ENCODE assay signal across 11 cellular contexts in the genomic region with DNA sequence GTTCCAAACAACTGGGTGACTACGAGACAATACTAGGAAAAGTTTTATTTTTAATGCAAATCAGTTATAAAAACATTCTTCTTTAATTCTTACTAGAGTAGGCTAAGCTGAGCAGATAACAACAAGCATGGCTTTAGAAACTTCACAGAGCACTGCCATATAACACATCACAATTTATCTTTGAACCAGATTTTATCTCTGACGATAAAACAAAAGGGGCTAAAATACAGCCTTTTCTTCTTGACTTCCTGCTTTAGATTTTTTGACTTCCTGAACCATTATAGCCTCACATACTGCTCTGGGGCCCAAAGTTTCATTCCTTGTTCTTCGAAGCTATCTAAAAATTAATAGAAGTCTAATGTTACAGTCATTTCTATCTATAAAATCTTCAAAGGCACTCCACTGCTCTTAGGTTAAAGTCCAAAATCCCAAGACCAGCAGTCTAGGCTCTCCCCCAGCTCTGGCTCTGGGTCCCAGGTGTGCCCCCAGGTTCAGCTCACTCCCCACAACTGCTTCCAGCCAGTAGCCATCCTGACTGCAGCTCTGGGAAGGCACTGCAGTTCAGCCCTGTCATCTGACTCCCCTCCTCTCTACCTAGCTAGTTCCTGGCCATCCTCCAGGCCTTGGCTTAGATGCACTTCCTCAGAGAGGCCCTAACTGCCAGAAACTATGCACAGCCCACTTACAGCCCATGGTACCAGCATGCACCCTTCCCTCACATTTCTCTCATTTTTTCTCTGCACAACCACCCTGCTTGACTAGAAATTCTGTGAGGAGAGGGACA. TPM values are rescaled to one million over a fixed set of nuclear protein-coding genes. Genes with fewer than 3 reads are reported as not detected.
DNase-seq lines count a peak whose midpoint lies in the region; ATAC-seq and TF ChIP-seq lines count a peak whose summit lies in the region.
"Had no signal": no experiment of that assay in that cellular context is flagged by ENCODE, and none has a peak within 500 bp of the region (broad histone marks: within the 10 kb centered on the region; RNA-seq: fewer than 3 reads in every experiment).

No MANE protein-coding gene starts in this region.

- DNase-seq in SKM-1 treated with dmso at 0.1 percent for 144 hours (lab: John Stamatoyannopoulos, UW; ENCODE audit: unreplicated experiment) (peak; percentile 23), SKM-1 (lab: John Stamatoyannopoulos, UW; ENCODE audit: unreplicated experiment) (no peak), RWPE2 (ENCODE audit: low spot score) (no peak), endothelial cell (ENCODE audit: low spot score) (no peak)
- DNase-seq in stimulated activated naive B cell treated with anti-CD40 and anti-IgM and Interleukin-4, amounts not matched to agents 10 μg/mL and 1 μg/mL and 100 μg/mL, for 72 hours = no peak
- no peak for DNase-seq in stimulated activated CD8-positive, alpha-beta memory T cell treated with anti-CD3 and anti-CD28 coated beads, Interleukin-4, amount 100 ng/mL, for 48 hours
- DNase-seq: activated gamma-delta T cell, left cardiac atrium, NCI-H774 had no signal

- no peaks in the 10 kb centered on the region for H3K9me3 Mint-ChIP-seq in endothelial cell (ENCODE audit: unreplicated experiment)
- no peaks in the 10 kb centered on the region for H3K9me3 Mint-ChIP-seq in stimulated activated naive B cell treated with anti-CD40 and anti-IgM and Interleukin-4, amounts not matched to agents 10 μg/mL and 1 μg/mL and 100 μg/mL, for 72 hours

- peak overlapping the region; percentile 19 for H3K27ac Mint-ChIP-seq in endothelial cell (ENCODE audit: unreplicated experiment)
- peak overlapping the region; percentile 90 for H3K27ac Mint-ChIP-seq in stimulated activated naive B cell treated with anti-CD40 and anti-IgM and Interleukin-4, amounts not matched to agents 10 μg/mL and 1 μg/mL and 100 μg/mL, for 72 hours

- peaks cover 1% of the 10 kb centered on the region for H3K27me3 Mint-ChIP-seq in endothelial cell (ENCODE audit: unreplicated experiment)
- H3K27me3 Mint-ChIP-seq in stimulated activated naive B cell treated with anti-CD40 and anti-IgM and Interleukin-4, amounts not matched to agents 10 μg/mL and 1 μg/mL and 100 μg/mL, for 72 hours = no peaks in the 10 kb centered on the region

- H3K27ac ChIP-seq in RWPE2 (ENCODE audit: poor library complexity, severe bottlenecking) = no peak overlapping the region

- peaks cover 57% of the 10 kb centered on the region for H3K4me1 Mint-ChIP-seq in endothelial cell (ENCODE audit: unreplicated experiment)
- H3K4me1 Mint-ChIP-seq in stimulated activated naive B cell treated with anti-CD40 and anti-IgM and Interleukin-4, amounts not matched to agents 10 μg/mL and 1 μg/mL and 100 μg/mL, for 72 hours = peaks cover 50 to 74% of the 10 kb centered on the region in 2 donors

- no peak overlapping the region for H3K4me3 ChIP-seq in RWPE2 (ENCODE audit: severe bottlenecking)

- H3K4me1 ChIP-seq in RWPE2 (ENCODE audit: insufficient read depth, poor library complexity, severe bottlenecking) = peaks cover 12% of the 10 kb centered on the region

- H3K27me3 ChIP-seq in RWPE2 (ENCODE audit: insufficient read depth, poor library complexity, severe bottlenecking) = no peaks in the 10 kb centered on the region

- no peaks in the 10 kb centered on the region for H3K9me3 ChIP-seq in RWPE2 (ENCODE audit: severe bottlenecking)

- peaks cover 60% of the 10 kb centered on the region for H3K36me3 ChIP-seq in RWPE2 (ENCODE audit: low read depth)

- ATAC-seq in RWPE2 (ENCODE audit: low read depth) = peak; percentile 49; the same call in 2 of the 3 replicates
- ATAC-seq in stimulated activated naive B cell treated with anti-CD40 and anti-IgM and Interleukin-4, amounts not matched to agents 10 μg/mL and 1 μg/mL and 100 μg/mL, for 72 hours (replicated peaks) = no peak
- ATAC-seq in GM21723 (IDR thresholded peaks at IDR 0.05; ENCODE audit: unreplicated experiment) = no peak
- no peak for ATAC-seq in GM18502 (IDR thresholded peaks at IDR 0.05; ENCODE audit: poor library complexity, unreplicated experiment)

- H3K4me3 Mint-ChIP-seq in endothelial cell (ENCODE audit: unreplicated experiment) = no peak overlapping the region
- H3K4me3 Mint-ChIP-seq in stimulated activated naive B cell treated with anti-CD40 and anti-IgM and Interleukin-4, amounts not matched to agents 10 μg/mL and 1 μg/mL and 100 μg/mL, for 72 hours = no peak overlapping the region

- H3K36me3 Mint-ChIP-seq in endothelial cell (ENCODE audit: low read depth, unreplicated experiment) = no peaks in the 10 kb centered on the region
- H3K36me3 Mint-ChIP-seq in stimulated activated naive B cell treated with anti-CD40 and anti-IgM and Interleukin-4, amounts not matched to agents 10 μg/mL and 1 μg/mL and 100 μg/mL, for 72 hours = peaks cover 5 to 23% of the 10 kb centered on the region in 2 donors

- TF ChIP-seq CTCF in RWPE2 (IDR thresholded peaks at IDR 0.05; ENCODE audit: poor library complexity, severe bottlenecking) = no peak
- TF ChIP-seq CTCF in endothelial cell (IDR thresholded peaks at IDR 0.05; ENCODE audit: unreplicated experiment) = no peak

RNA-seq across cellular contexts. Expression of a gene that starts 25.7 kb away (rescaled TPM):
- total RNA-seq in endothelial cell (ENCODE audit: unreplicated experiment) = 13.8 TPM

RNA-seq across cellular contexts. Expression of a gene that starts 40.5 kb away (rescaled TPM):
- not detected for total RNA-seq in endothelial cell (ENCODE audit: unreplicated experiment)
- total RNA-seq: left cardiac atrium had no signal
